1 cellular context compared by ENCODE assay signal in genomic region chrX:154490414-154491083, GRCh38.
TF ChIP-seq lines count a peak whose summit lies in the region.

TSS of gene SLC10A3 (minus strand) at chrX:154490629. CDS start at chrX:154488940, 1,689 bp downstream.

TF ChIP-seq in HEK293, 187 proteins besides CTCF, POLR2A, EP300 and RAD21 (continued from another document and continues in another):
- TF ChIP-seq ZBTB26 (tag by site-specific recombination; optimal IDR thresholded peaks at IDR 0.05), result peak; percentile 74
- TF ChIP-seq HOXD13 (CRISPR knock-in tag; IDR thresholded peaks at IDR 0.05; ENCODE audit: borderline replicate concordance), result no peak
- no peak for TF ChIP-seq ZBTB6 (tag by site-specific recombination; IDR thresholded peaks at IDR 0.05)
- no peak for TF ChIP-seq GLIS1 (tag by site-specific recombination; IDR thresholded peaks at IDR 0.05)
- TF ChIP-seq ZNF157 (tag by site-specific recombination; IDR thresholded peaks at IDR 0.05), result no peak
- no peak for TF ChIP-seq ZNF248 (tag by site-specific recombination; IDR thresholded peaks at IDR 0.05)
- TF ChIP-seq PBX3 (CRISPR knock-in tag; IDR thresholded peaks at IDR 0.05), result no peak
- peak; percentile 39 for TF ChIP-seq ZBTB21 (tag by site-specific recombination; IDR thresholded peaks at IDR 0.05)
- 0 out of 2 replicates have a peak, but pooled peaks have one; percentile 22 for TF ChIP-seq HOXC10 (CRISPR knock-in tag; IDR thresholded peaks at IDR 0.05)
- TF ChIP-seq ZNF658 (tag by site-specific recombination; IDR thresholded peaks at IDR 0.05), result no peak
- TF ChIP-seq ZNF561 (tag by site-specific recombination; IDR thresholded peaks at IDR 0.05; ENCODE audit: borderline replicate concordance), result no peak
- no peak for TF ChIP-seq KLF17 (tag by site-specific recombination; IDR thresholded peaks at IDR 0.05)
- TF ChIP-seq ZNF610 (tag by site-specific recombination; IDR thresholded peaks at IDR 0.05; ENCODE audit: borderline replicate concordance), result no peak
- TF ChIP-seq ZNF366 (tag by site-specific recombination; conservative IDR thresholded peaks at IDR 0.05), result no peak
- TF ChIP-seq ZBTB8A (tag by site-specific recombination; IDR thresholded peaks at IDR 0.05), result peak; percentile 57
- TF ChIP-seq ZNF701 (tag by site-specific recombination; IDR thresholded peaks at IDR 0.05), result no peak
- TF ChIP-seq ZNF174 (tag by site-specific recombination; IDR thresholded peaks at IDR 0.05), result no peak
- TF ChIP-seq REPIN1 (tag by site-specific recombination; IDR thresholded peaks at IDR 0.05; ENCODE audit: low read depth), result no peak
- no peak for TF ChIP-seq ZNF214 (tag by site-specific recombination; IDR thresholded peaks at IDR 0.05; ENCODE audit: borderline replicate concordance)
- TF ChIP-seq FEZF1 (tag by site-specific recombination; IDR thresholded peaks at IDR 0.05), result no peak
- no peak for TF ChIP-seq ZNF473 (tag by site-specific recombination; IDR thresholded peaks at IDR 0.05)
- peak; percentile 31; the same call in 1 of the 2 replicates for TF ChIP-seq ZIC2 (tag by site-specific recombination; IDR thresholded peaks at IDR 0.05)
- TF ChIP-seq ZNF239 (tag by site-specific recombination; IDR thresholded peaks at IDR 0.05), result no peak
- TF ChIP-seq MYNN (tag by site-specific recombination; IDR thresholded peaks at IDR 0.05; ENCODE audit: borderline replicate concordance), result no peak
- TF ChIP-seq ZNF600 (tag by site-specific recombination; IDR thresholded peaks at IDR 0.05), result peak; percentile 62
- no peak for TF ChIP-seq ZNF394 (tag by site-specific recombination; IDR thresholded peaks at IDR 0.05; ENCODE audit: borderline replicate concordance)
- no peak for TF ChIP-seq ZNF549 (tag by site-specific recombination; IDR thresholded peaks at IDR 0.05)
- no peak for TF ChIP-seq RBAK (tag by site-specific recombination; IDR thresholded peaks at IDR 0.05)
- TF ChIP-seq SETDB1 (IDR thresholded peaks at IDR 0.05; ENCODE audit: insufficient read length, low read length), result no peak
- 0 out of 2 replicates have a peak, but pooled peaks have one; percentile 53 for TF ChIP-seq ZNF449 (tag by site-specific recombination; IDR thresholded peaks at IDR 0.05)
- peak; percentile 61; the same call in 1 of the 2 replicates for TF ChIP-seq GLIS2 (tag by site-specific recombination; IDR thresholded peaks at IDR 0.05)
- no peak for TF ChIP-seq ZNF155 (tag by site-specific recombination; IDR thresholded peaks at IDR 0.05)
- no peak for TF ChIP-seq ZNF747 (tag by site-specific recombination; IDR thresholded peaks at IDR 0.05)
- peak; percentile 47; the same call in 1 of the 2 replicates for TF ChIP-seq ZNF677 (tag by site-specific recombination; IDR thresholded peaks at IDR 0.05)
- TF ChIP-seq ZBTB44 (tag by site-specific recombination; IDR thresholded peaks at IDR 0.05), result 0 out of 2 replicates have a peak, but pooled peaks have one; percentile 58
- TF ChIP-seq ZNF302 (tag by site-specific recombination; IDR thresholded peaks at IDR 0.05; ENCODE audit: low read depth), result no peak
- TF ChIP-seq ZBTB11 (tag by site-specific recombination; conservative IDR thresholded peaks at IDR 0.05; ENCODE audit: low read depth), result no peak
- TF ChIP-seq ZNF555 (tag by site-specific recombination; conservative IDR thresholded peaks at IDR 0.05), result no peak
- TF ChIP-seq YY1 (tag by site-specific recombination; IDR thresholded peaks at IDR 0.05), result 0 out of 2 replicates have a peak, but pooled peaks have one; percentile 2
- TF ChIP-seq ZNF501 (tag by site-specific recombination; IDR thresholded peaks at IDR 0.05), result peak; percentile 56; the same call in 1 of the 2 replicates
- no peak for TF ChIP-seq ZNF670 (tag by site-specific recombination; IDR thresholded peaks at IDR 0.05; ENCODE audit: low read depth)
- no peak for TF ChIP-seq GFI1B (tag by site-specific recombination; IDR thresholded peaks at IDR 0.05)
- TF ChIP-seq ZFP41 (tag by site-specific recombination; IDR thresholded peaks at IDR 0.05; ENCODE audit: borderline replicate concordance), result no peak
- TF ChIP-seq ZNF621 (tag by site-specific recombination; IDR thresholded peaks at IDR 0.05), result no peak
- TF ChIP-seq ZNF514 (tag by site-specific recombination; IDR thresholded peaks at IDR 0.05), result no peak
- TF ChIP-seq ZNF571 (tag by site-specific recombination; IDR thresholded peaks at IDR 0.05), result no peak
- TF ChIP-seq ZNF37A (tag by site-specific recombination; IDR thresholded peaks at IDR 0.05), result no peak
- no peak for TF ChIP-seq ZSCAN23 (tag by site-specific recombination; IDR thresholded peaks at IDR 0.05)
- no peak for TF ChIP-seq SALL2 (tag by site-specific recombination; IDR thresholded peaks at IDR 0.05; ENCODE audit: borderline replicate concordance)
- no peak for TF ChIP-seq ZNF24 (tag by site-specific recombination; IDR thresholded peaks at IDR 0.05)
- TF ChIP-seq ZNF664 (tag by site-specific recombination; IDR thresholded peaks at IDR 0.05), result no peak
- TF ChIP-seq ZSCAN30 (tag by site-specific recombination; IDR thresholded peaks at IDR 0.05), result peak; percentile 70
- TF ChIP-seq ZNF837 (tag by site-specific recombination; IDR thresholded peaks at IDR 0.05), result no peak
- no peak for TF ChIP-seq ZNF175 (tag by site-specific recombination; IDR thresholded peaks at IDR 0.05)
- no peak for TF ChIP-seq ZNF280D (tag by site-specific recombination; IDR thresholded peaks at IDR 0.05)
- TF ChIP-seq ZNF629 (tag by site-specific recombination; IDR thresholded peaks at IDR 0.05), result peak; percentile 81
- no peak for TF ChIP-seq ZNF580 (tag by site-specific recombination; IDR thresholded peaks at IDR 0.05)
- TF ChIP-seq ZNF639 (tag by site-specific recombination; IDR thresholded peaks at IDR 0.05), result no peak
